Comparison of ENCODE assay signal across 9 cellular contexts in the genomic region with DNA sequence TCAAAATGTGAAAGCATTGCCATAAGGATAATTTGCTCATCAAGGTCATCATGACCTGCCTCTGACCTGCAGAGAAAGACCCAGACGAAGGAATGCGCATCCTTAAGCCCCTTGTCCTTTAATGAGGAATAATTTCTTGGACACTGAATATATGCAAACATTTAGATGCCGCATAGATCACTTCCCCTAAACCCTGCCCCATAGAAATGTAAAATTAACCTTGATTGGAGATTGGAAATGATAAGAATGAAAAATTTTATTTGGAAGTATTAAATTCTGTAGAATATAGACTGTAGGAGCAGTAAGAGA.
DNase-seq lines count a peak whose midpoint lies in the region.
"Had no signal": no experiment of that assay in that cellular context is flagged by ENCODE, and none has a peak within 500 bp of the region (broad histone marks: within the 10 kb centered on the region; RNA-seq: fewer than 3 reads in every experiment).

No MANE protein-coding gene starts in this region.

- no peak overlapping the region for H3K4me3 ChIP-seq in subcutaneous abdominal adipose tissue (ENCODE audit: low read depth in 1 of 5, low read length in 5 of 5)

- no peak for DNase-seq in activated T-cell treated with anti-CD3 and anti-CD28 coated beads, Interleukin-2, amount 50 U/mL, for 24 hours
- DNase-seq in activated T-cell treated with anti-CD3 and anti-CD28 coated beads, Interleukin-2, amount 50 U/mL, for 48 hours = no peak
- DNase-seq in activated T-helper 2 cell treated with anti-CD3 and anti-CD28 coated beads, Interferon-gamma antibody, Interleukin-2, Interleukin-4, amounts not matched to agents 10 μg/mL and 5 μg/mL and 100 μg/mL, durations not matched to agents 14 hours and 24 hours and 36 hours (ENCODE audit: low spot score) = no peak
- DNase-seq in NCI-H82 treated with DMSO at 0.1 percent for 48 hours (lab: John Stamatoyannopoulos, UW; ENCODE audit: unreplicated experiment) (no peak), HK-2 (ENCODE audit: unreplicated experiment) (no peak), SW 1271 (lab: John Stamatoyannopoulos, UW) (no peak)

- H3K27me3 ChIP-seq in layer of hippocampus (ENCODE audit: control insufficient read depth, insufficient read depth, low read length) (no peaks in the 10 kb centered on the region), subcutaneous abdominal adipose tissue (ENCODE audit: control insufficient read depth in 5 of 5, insufficient read depth in 4 of 5, low read length in 5 of 5) (no peaks in the 10 kb centered on the region)

- peaks cover 10 to 63% (median 54%) of the 10 kb centered on the region in 5 donors for H3K4me1 ChIP-seq in subcutaneous abdominal adipose tissue (ENCODE audit: control insufficient read depth in 5 of 5, insufficient read depth in 5 of 5, low read length in 5 of 5)

- peaks cover 85% of the 10 kb centered on the region for H3K4me1 Mint-ChIP-seq in activated T-cell treated with anti-CD3 and anti-CD28 coated beads, Interleukin-2, amount 50 U/mL, for 24 hours (ENCODE audit: low read depth)
- H3K4me1 Mint-ChIP-seq in activated T-helper 2 cell treated with anti-CD3 and anti-CD28 coated beads, Interferon-gamma antibody, Interleukin-2, Interleukin-4, amounts not matched to agents 10 μg/mL and 5 μg/mL and 100 μg/mL, durations not matched to agents 14 hours and 24 hours and 36 hours (ENCODE audit: low read depth) = peaks cover 78% of the 10 kb centered on the region

- H3K36me3 Mint-ChIP-seq in activated T-cell treated with anti-CD3 and anti-CD28 coated beads, Interleukin-2, amount 50 U/mL, for 24 hours (ENCODE audit: low read depth) = peaks cover 8% of the 10 kb centered on the region
- peaks cover 27% of the 10 kb centered on the region for H3K36me3 Mint-ChIP-seq in activated T-helper 2 cell treated with anti-CD3 and anti-CD28 coated beads, Interferon-gamma antibody, Interleukin-2, Interleukin-4, amounts not matched to agents 10 μg/mL and 5 μg/mL and 100 μg/mL, durations not matched to agents 14 hours and 24 hours and 36 hours (ENCODE audit: low read depth)

- H3K27ac ChIP-seq in layer of hippocampus (ENCODE audit: low read depth, low read length) (peak overlapping the region; percentile 73), subcutaneous abdominal adipose tissue (ENCODE audit: low read depth, low read length) (peak overlapping the region; percentile 90)

- peak overlapping the region; percentile 12 to 43 (median 18) for H3K9ac ChIP-seq in subcutaneous abdominal adipose tissue (ENCODE audit: low read length in 5 of 5)

- peaks cover 2% of the 10 kb centered on the region for H3K9me3 Mint-ChIP-seq in activated T-cell treated with anti-CD3 and anti-CD28 coated beads, Interleukin-2, amount 50 U/mL, for 24 hours
- no peaks in the 10 kb centered on the region for H3K9me3 Mint-ChIP-seq in activated T-helper 2 cell treated with anti-CD3 and anti-CD28 coated beads, Interferon-gamma antibody, Interleukin-2, Interleukin-4, amounts not matched to agents 10 μg/mL and 5 μg/mL and 100 μg/mL, durations not matched to agents 14 hours and 24 hours and 36 hours
- H3K9me3 Mint-ChIP-seq: neural crest cell had no signal

- intact Hi-C loops in activated T-helper 2 cell treated with anti-CD3 and anti-CD28 coated beads, Interferon-gamma antibody, Interleukin-2, Interleukin-4, amounts not matched to agents 10 μg/mL and 5 μg/mL and 100 μg/mL, durations not matched to agents 14 hours and 24 hours and 36 hours (cut with micrococcal nuclease) = loop anchor here (1.0 to 10.0 kb wide), 8 partner anchors 81 to 964 kb away; a partner anchor contains a TSS

- H3K27me3 Mint-ChIP-seq in activated T-cell treated with anti-CD3 and anti-CD28 coated beads, Interleukin-2, amount 50 U/mL, for 24 hours = no peaks in the 10 kb centered on the region
- H3K27me3 Mint-ChIP-seq in activated T-helper 2 cell treated with anti-CD3 and anti-CD28 coated beads, Interferon-gamma antibody, Interleukin-2, Interleukin-4, amounts not matched to agents 10 μg/mL and 5 μg/mL and 100 μg/mL, durations not matched to agents 14 hours and 24 hours and 36 hours (ENCODE audit: low read depth) = no peaks in the 10 kb centered on the region

- H3K36me3 ChIP-seq in subcutaneous abdominal adipose tissue (ENCODE audit: control insufficient read depth in 5 of 5, insufficient read depth in 5 of 5, low read length in 5 of 5) = no peaks in the 10 kb centered on the region

- H3K9me3 ChIP-seq in subcutaneous abdominal adipose tissue (ENCODE audit: control insufficient read depth in 5 of 5, low read length in 5 of 5) = no peaks in the 10 kb centered on the region

- no peak overlapping the region for H3K4me3 Mint-ChIP-seq in activated T-cell treated with anti-CD3 and anti-CD28 coated beads, Interleukin-2, amount 50 U/mL, for 24 hours
- H3K4me3 Mint-ChIP-seq in activated T-helper 2 cell treated with anti-CD3 and anti-CD28 coated beads, Interferon-gamma antibody, Interleukin-2, Interleukin-4, amounts not matched to agents 10 μg/mL and 5 μg/mL and 100 μg/mL, durations not matched to agents 14 hours and 24 hours and 36 hours (ENCODE audit: low read depth) = peak overlapping the region; percentile 6
- H3K4me3 Mint-ChIP-seq: neural crest cell had no signal

- peak overlapping the region; percentile 91 for H3K27ac Mint-ChIP-seq in activated T-cell treated with anti-CD3 and anti-CD28 coated beads, Interleukin-2, amount 50 U/mL, for 24 hours
- peak overlapping the region; percentile 91 for H3K27ac Mint-ChIP-seq in activated T-helper 2 cell treated with anti-CD3 and anti-CD28 coated beads, Interferon-gamma antibody, Interleukin-2, Interleukin-4, amounts not matched to agents 10 μg/mL and 5 μg/mL and 100 μg/mL, durations not matched to agents 14 hours and 24 hours and 36 hours
